9 cellular contexts compared by ENCODE assay signal in the genomic region with DNA sequence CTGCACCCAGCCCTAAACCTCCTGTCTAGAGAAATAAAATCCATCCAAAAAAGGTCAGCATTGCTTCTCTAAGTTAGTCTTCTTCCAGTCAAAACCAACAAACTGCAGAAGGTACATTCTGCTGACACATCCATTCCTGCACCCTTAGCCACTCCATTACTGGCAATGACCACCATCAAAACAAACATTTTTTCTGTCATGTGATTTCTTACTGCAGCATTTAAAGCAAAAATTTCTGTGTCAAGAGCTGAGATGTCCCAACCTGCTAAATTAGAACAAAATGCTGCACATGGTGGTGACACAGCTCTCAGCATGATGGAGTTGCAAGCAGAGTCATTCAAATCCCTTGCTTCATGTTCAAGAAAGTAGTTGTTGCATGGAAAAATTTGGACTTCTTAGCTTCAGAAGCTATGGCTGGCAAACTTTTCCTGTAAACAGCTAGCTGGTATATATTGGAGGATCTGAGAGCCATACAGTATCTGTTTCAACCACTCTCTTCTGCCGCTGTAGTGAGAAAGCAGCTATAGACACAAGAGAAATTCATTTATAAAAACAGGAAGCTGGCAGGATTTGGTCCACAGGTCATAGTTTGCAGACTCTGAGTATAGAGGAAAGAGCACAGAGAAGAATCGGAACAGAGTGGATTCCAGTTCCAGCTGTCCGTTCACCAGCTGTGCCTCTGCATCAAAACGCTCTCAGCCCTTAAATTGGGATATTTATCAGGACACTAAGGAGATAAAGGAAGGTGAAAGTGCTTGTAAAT. TPM values are rescaled to one million over a fixed set of nuclear protein-coding genes. Genes with fewer than 3 reads are reported as not detected.
A peak's percentile ranks its signal among the peaks of the same experiment; 100 is the strongest.
DNase-seq lines count a peak whose midpoint lies in the region; ATAC-seq and TF ChIP-seq lines count a peak whose summit lies in the region.
"Had no signal": no experiment of that assay in that cellular context is flagged by ENCODE, and none has a peak within 500 bp of the region (broad histone marks: within the 10 kb centered on the region; RNA-seq: fewer than 3 reads in every experiment).

No MANE protein-coding gene starts in this region.

- no peaks in the 10 kb centered on the region for H3K36me3 ChIP-seq in thyroid gland

- peak; percentile 55 for ATAC-seq in HG03280 (IDR thresholded peaks at IDR 0.05; ENCODE audit: unreplicated experiment)
- ATAC-seq in Right ventricle myocardium superior (ENCODE audit: poor library complexity): no peak
- ATAC-seq in HG03571 (IDR thresholded peaks at IDR 0.05; ENCODE audit: unreplicated experiment): no peak

- no peak for TF ChIP-seq CTCF in thyroid gland (IDR thresholded peaks at IDR 0.05)

- intact Hi-C loops in thyroid gland (cut with DNase I): no loop called here
- intact Hi-C loops in Right ventricle myocardium superior (cut with DNase I): no loop called here

- H3K9me3 ChIP-seq in thyroid gland: no peaks in the 10 kb centered on the region

- TF ChIP-seq POLR2A in thyroid gland (IDR thresholded peaks at IDR 0.05): no peak

- 20 to 34% methylated on average over 4 of the region's 4 CpGs for WGBS in thyroid gland, 2 donors

- H3K4me3 ChIP-seq in thyroid gland (replicated peaks in 1 of 3): no peak overlapping the region

- H3K27ac ChIP-seq in thyroid gland: peak overlapping the region; percentile 60 to 78 (median 71)

- H3K27me3 ChIP-seq in thyroid gland: no peaks in the 10 kb centered on the region

- peaks cover 20 to 25% of the 10 kb centered on the region in 2 donors for H3K4me1 ChIP-seq in thyroid gland

- peak; percentile 29 to 69 for DNase-seq in NOMO-1 (lab: John Stamatoyannopoulos, UW; ENCODE audit: unreplicated experiment in 2 of 2)
- no peak for DNase-seq in NOMO-1 treated with dmso at 0.1 percent for 144 hours (lab: John Stamatoyannopoulos, UW; ENCODE audit: unreplicated experiment)
- DNase-seq in fibroblast of gingiva (ENCODE audit: low read depth): peak; percentile 97
- DNase-seq in thyroid gland: peak; percentile 32 to 37
- no peak for DNase-seq in Right ventricle myocardium superior
- DNase-seq in putamen (ENCODE audit: low spot score): no peak
- DNase-seq: ACHN had no signal

RNA-seq across cellular contexts. Expression of a gene that starts 17.4 kb away (rescaled TPM):
- total RNA-seq in thyroid gland (1 to 10 TPM; 1.7 to 4.2 (median 2.8) TPM), Right ventricle myocardium superior (0.70 TPM)

Comparison
In these comparisons a context has a peak if more than half of its experiments do, and no peak if none do; other contexts are left out.
1. DNase-seq: peak in NOMO-1 (2 of 2), fibroblast of gingiva (single experiment) and thyroid gland (2 of 2); none in NOMO-1 treated with dmso at 0.1 percent for 144 hours (single experiment), Right ventricle myocardium superior (single experiment) and putamen (single experiment).